In the genomic region with DNA sequence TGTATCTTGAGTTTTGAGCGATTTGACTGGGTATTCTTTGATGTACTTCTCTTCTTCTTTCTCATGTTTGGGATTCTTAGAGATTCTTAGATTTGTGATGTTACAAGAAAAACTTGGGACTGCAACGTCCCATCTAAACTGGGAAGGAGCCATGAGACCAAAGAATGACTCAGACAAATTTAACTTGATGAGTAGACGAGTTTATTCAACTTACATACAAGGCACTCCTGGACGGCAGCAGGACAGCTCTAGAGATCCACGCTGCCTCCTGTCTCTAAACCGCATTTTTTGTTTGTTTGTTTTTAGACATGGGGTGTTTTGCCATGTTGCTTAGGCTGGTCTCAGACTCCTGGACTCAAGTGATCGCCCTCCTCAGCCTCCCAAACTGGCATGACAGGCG, we compare ENCODE assay signal across 19 cellular contexts.
"Had no signal": no experiment of that assay in that cellular context is flagged by ENCODE, and none has a peak within 500 bp of the region (broad histone marks: within the 10 kb centered on the region; RNA-seq: fewer than 3 reads in every experiment).

No MANE protein-coding gene starts in this region.

- H3K27me3 ChIP-seq: ascending aorta, hepatocyte, tibial artery had no signal

- H3K4me1 ChIP-seq: ascending aorta, tibial artery had no signal

- DNase-seq: activated CD4-positive, alpha-beta T cell treated with anti-CD3 and anti-CD28 coated beads, Interleukin-2, amount 10 ng/mL, durations not matched to agents 24 days and 14 days; activated CD8-positive, alpha-beta memory T cell treated with anti-CD3 and anti-CD28 coated beads, Interleukin-2, amount 50 U/mL, for 48 hours; activated effector memory CD4-positive, alpha-beta T cell treated with Interleukin-2 at 50 U/mL for 16 hours; activated naive CD4-positive, alpha-beta T cell treated with anti-CD3 and anti-CD28 coated beads, Interleukin-2, amount 50 U/mL, for 16 hours; activated T-cell treated with anti-CD3 and anti-CD28 coated beads, Interleukin-2, amount 50 U/mL, for 48 hours; cerebellar nuclear complex; cortex of kidney; foreskin fibroblast; left cardiac atrium; stimulated activated naive CD4-positive, alpha-beta T cell treated with Interleukin-2 at 50 U/mL for 16 hours; T-helper 1 cell; T-helper 9 cell; tibial artery had no signal

- ATAC-seq: esophagus mucosa; left cardiac atrium; natural killer cell treated with Interleukin-12 subunit alpha and Interleukin-12 subunit beta and Interleukin-15 and Interleukin-18, amount 100 ng/mL, for 72 hours had no signal

- H2AFZ ChIP-seq: hepatocyte had no signal

- FAIRE-seq: bronchial epithelial cell, islet of Langerhans had no signal

- H3K4me3 ChIP-seq: ascending aorta, hepatocyte, tibial artery had no signal

- H3K9me3 ChIP-seq: tibial artery had no signal

- H3K27ac ChIP-seq: ascending aorta, hepatocyte, tibial artery had no signal

- H3K36me3 ChIP-seq: tibial artery had no signal

- H3K4me2 ChIP-seq: hepatocyte had no signal
